Comparison of ENCODE assay signal across 21 cellular contexts in the genomic region with DNA sequence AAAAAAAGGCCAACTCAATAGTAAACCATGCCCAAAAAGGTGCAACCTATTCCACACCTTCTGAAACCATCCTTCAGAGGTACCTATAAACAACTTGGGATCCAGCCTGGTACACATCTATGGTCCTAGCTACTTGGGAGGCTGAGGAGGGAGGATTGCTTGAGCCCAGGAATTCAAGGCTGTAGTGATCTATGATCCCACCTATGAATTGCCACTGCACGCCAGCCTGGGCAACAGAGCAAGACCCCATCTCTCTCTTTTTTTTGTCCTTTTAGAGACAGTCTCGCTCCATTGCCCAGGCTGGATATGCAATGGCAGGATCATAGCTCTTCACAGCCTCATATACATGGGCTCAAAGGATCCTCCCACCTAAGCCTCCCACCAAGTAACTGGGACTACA. TPM values are rescaled to one million over a fixed set of nuclear protein-coding genes. Genes with fewer than 3 reads are reported as not detected.
"Had no signal": no experiment of that assay in that cellular context is flagged by ENCODE, and none has a peak within 500 bp of the region (broad histone marks: within the 10 kb centered on the region; RNA-seq: fewer than 3 reads in every experiment).

No MANE protein-coding gene starts in this region.

- H3K9me3 ChIP-seq: esophagus squamous epithelium, gastroesophageal sphincter, lower lobe of right lung, pancreas, right lobe of liver, tibial nerve, upper lobe of right lung, vagina had no signal

- H3K27me3 Mint-ChIP-seq: dendritic cell treated with granulocyte-macrophage colony-stimulating factor and Interleukin-4, amounts not matched to agents 40 ng/mL and 50 ng/mL, for 4 days; effector memory CD8-positive, alpha-beta T cell; memory B cell; natural killer cell treated with Interleukin-12 subunit alpha and Interleukin-12 subunit beta and Interleukin-15 and Interleukin-18, amount 100 ng/mL, for 72 hours; progenitor cell of endocrine pancreas; stimulated activated memory B cell treated with anti-CD40 and anti-IgM and Interleukin-4, amounts not matched to agents 10 μg/mL and 1 μg/mL and 100 μg/mL, for 72 hours; stimulated activated naive CD8-positive, alpha-beta T cell treated with anti-CD3 and anti-CD28 coated beads, Interleukin-15, Interleukin-2, amounts not matched to agents 100 ng/mL and 50 ng/mL, for 24 hours had no signal

- H3K27ac Mint-ChIP-seq: dendritic cell treated with granulocyte-macrophage colony-stimulating factor and Interleukin-4, amounts not matched to agents 40 ng/mL and 50 ng/mL, for 4 days; effector memory CD8-positive, alpha-beta T cell; memory B cell; natural killer cell treated with Interleukin-12 subunit alpha and Interleukin-12 subunit beta and Interleukin-15 and Interleukin-18, amount 100 ng/mL, for 72 hours; neural progenitor cell; stimulated activated memory B cell treated with anti-CD40 and anti-IgM and Interleukin-4, amounts not matched to agents 10 μg/mL and 1 μg/mL and 100 μg/mL, for 72 hours; stimulated activated naive CD8-positive, alpha-beta T cell treated with anti-CD3 and anti-CD28 coated beads, Interleukin-15, Interleukin-2, amounts not matched to agents 100 ng/mL and 50 ng/mL, for 24 hours had no signal

- ATAC-seq: effector memory CD8-positive, alpha-beta T cell; lower lobe of right lung; natural killer cell treated with Interleukin-12 subunit alpha and Interleukin-12 subunit beta and Interleukin-15 and Interleukin-18, amount 100 ng/mL, for 72 hours; pancreas; right lobe of liver; stimulated activated memory B cell treated with anti-CD40 and anti-IgM and Interleukin-4, amounts not matched to agents 10 μg/mL and 1 μg/mL and 100 μg/mL, for 72 hours; upper lobe of right lung had no signal

- H3K4me1 ChIP-seq: neural progenitor cell, pancreas, upper lobe of right lung, vagina had no signal

- H3K27ac ChIP-seq: lower lobe of right lung, neural progenitor cell, pancreas, right lobe of liver, upper lobe of right lung, vagina had no signal

- H3K9me3 Mint-ChIP-seq: dendritic cell treated with granulocyte-macrophage colony-stimulating factor and Interleukin-4, amounts not matched to agents 40 ng/mL and 50 ng/mL, for 4 days; effector memory CD8-positive, alpha-beta T cell; memory B cell; natural killer cell treated with Interleukin-12 subunit alpha and Interleukin-12 subunit beta and Interleukin-15 and Interleukin-18, amount 100 ng/mL, for 72 hours; neural progenitor cell; stimulated activated memory B cell treated with anti-CD40 and anti-IgM and Interleukin-4, amounts not matched to agents 10 μg/mL and 1 μg/mL and 100 μg/mL, for 72 hours; stimulated activated naive CD8-positive, alpha-beta T cell treated with anti-CD3 and anti-CD28 coated beads, Interleukin-15, Interleukin-2, amounts not matched to agents 100 ng/mL and 50 ng/mL, for 24 hours had no signal

- H3K36me3 Mint-ChIP-seq: natural killer cell treated with Interleukin-12 subunit alpha and Interleukin-12 subunit beta and Interleukin-15 and Interleukin-18, amount 100 ng/mL, for 72 hours had no signal

- H3K27me3 ChIP-seq: esophagus squamous epithelium, gastroesophageal sphincter, neural progenitor cell, pancreas, right lobe of liver, tibial nerve, upper lobe of right lung, vagina had no signal

- H3K4me3 Mint-ChIP-seq: dendritic cell treated with granulocyte-macrophage colony-stimulating factor and Interleukin-4, amounts not matched to agents 40 ng/mL and 50 ng/mL, for 4 days; effector memory CD8-positive, alpha-beta T cell; memory B cell; natural killer cell treated with Interleukin-12 subunit alpha and Interleukin-12 subunit beta and Interleukin-15 and Interleukin-18, amount 100 ng/mL, for 72 hours; stimulated activated memory B cell treated with anti-CD40 and anti-IgM and Interleukin-4, amounts not matched to agents 10 μg/mL and 1 μg/mL and 100 μg/mL, for 72 hours; stimulated activated naive CD8-positive, alpha-beta T cell treated with anti-CD3 and anti-CD28 coated beads, Interleukin-15, Interleukin-2, amounts not matched to agents 100 ng/mL and 50 ng/mL, for 24 hours had no signal

- H3K4me3 ChIP-seq: esophagus squamous epithelium, gastroesophageal sphincter, lower lobe of right lung, neural progenitor cell, pancreas, right lobe of liver, tibial nerve, upper lobe of right lung, vagina had no signal

- DNase-seq: effector memory CD8-positive, alpha-beta T cell; esophagus squamous epithelium; hippocampal formation; lower lobe of right lung; midbrain; pancreas; right lobe of liver; stimulated activated CD4-positive, alpha-beta T cell treated with anti-CD3 and anti-CD28 coated beads, Interleukin-1b, Interleukin-23, amount 100 ng/mL, for 48 hours; stimulated activated CD4-positive, alpha-beta T cell treated with anti-CD3 and anti-CD28 coated beads, Interleukin-4, amount 100 ng/mL, for 24 hours; upper lobe of right lung had no signal

- H3K36me3 ChIP-seq: pancreas, right lobe of liver had no signal

RNA-seq across cellular contexts. Expression of gene NANOS3, which starts 55.6 kb away (rescaled TPM):
- total RNA-seq: esophagus squamous epithelium, kidney epithelial cell, right lobe of liver, tibial nerve, upper lobe of right lung, vagina had no signal
